In genomic region chr11:35237860-35238715, GRCh38 we compare ENCODE assay signal across 8 cellular contexts.
A peak's percentile ranks its signal among the peaks of the same experiment; 100 is the strongest.
DNase-seq lines count a peak whose midpoint lies in the region; ATAC-seq, FAIRE-seq and TF ChIP-seq lines count a peak whose summit lies in the region.

No MANE protein-coding gene starts in this region.

- TF ChIP-seq EP300 in gastroesophageal sphincter (IDR thresholded peaks at IDR 0.05) = no peak

- peaks cover 0 to 41% (median 0%) of the 10 kb centered on the region in 3 donors for H3K4me1 ChIP-seq in gastroesophageal sphincter

- no peak overlapping the region for H3K4me3 Mint-ChIP-seq in activated CD8-positive, alpha-beta memory T cell treated with anti-CD3 and anti-CD28 coated beads, Interleukin-2, amount 10 ng/mL, durations not matched to agents 7 days and 5 days

- no peak overlapping the region for H3K4me3 ChIP-seq in gastroesophageal sphincter

- WGBS in gastroesophageal sphincter (ENCODE audit: low coverage in 1 of 2), 2 donors = 60 to 65% methylated on average over 12 to 14 of the region's 15 CpGs

- peaks cover 3% of the 10 kb centered on the region for H3K9me3 Mint-ChIP-seq in activated CD8-positive, alpha-beta memory T cell treated with anti-CD3 and anti-CD28 coated beads, Interleukin-2, amount 10 ng/mL, durations not matched to agents 7 days and 5 days (ENCODE audit: low read depth)

- FAIRE-seq in GM19239 (lab: Jason Lieb, UNC) = peak; percentile 95

- TF ChIP-seq CTCF in gastroesophageal sphincter (IDR thresholded peaks at IDR 0.05) = peak in 3 of 4 experiments; percentile 47 to 61 (median 48)

- TF ChIP-seq POLR2A in gastroesophageal sphincter (IDR thresholded peaks at IDR 0.05) = no peak

- peaks cover 57% of the 10 kb centered on the region for H3K4me1 Mint-ChIP-seq in activated CD8-positive, alpha-beta memory T cell treated with anti-CD3 and anti-CD28 coated beads, Interleukin-2, amount 10 ng/mL, durations not matched to agents 7 days and 5 days

- H3K27ac ChIP-seq in gastroesophageal sphincter = peak overlapping the region in 2 of 4 donors; percentile 51 to 63

- CTCF ChIA-PET in activated CD8-positive, alpha-beta memory T cell treated with anti-CD3 and anti-CD28 coated beads, Interleukin-2, amount 10 ng/mL, durations not matched to agents 7 days and 5 days (lab: Charles Lee) = interaction anchor here (0.6 to 5.6 kb wide), 21 partner anchors 9 to 312 kb away, joined by 3 to 38 read pairs (median 4); no protein-coding TSS in a partner anchor

- H3K36me3 Mint-ChIP-seq in activated CD8-positive, alpha-beta memory T cell treated with anti-CD3 and anti-CD28 coated beads, Interleukin-2, amount 10 ng/mL, durations not matched to agents 7 days and 5 days = peaks cover 16% of the 10 kb centered on the region

- peak; percentile 63 for ATAC-seq in activated CD8-positive, alpha-beta memory T cell treated with anti-CD3 and anti-CD28 coated beads, Interleukin-2, amount 10 ng/mL, durations not matched to agents 7 days and 5 days
- ATAC-seq in gastroesophageal sphincter (no peak), HG02981 (IDR thresholded peaks at IDR 0.05; ENCODE audit: unreplicated experiment) (no peak), HG03565 (IDR thresholded peaks at IDR 0.05; ENCODE audit: unreplicated experiment) (no peak)

- no peaks in the 10 kb centered on the region for H3K36me3 ChIP-seq in gastroesophageal sphincter

- H3K27ac Mint-ChIP-seq in activated CD8-positive, alpha-beta memory T cell treated with anti-CD3 and anti-CD28 coated beads, Interleukin-2, amount 10 ng/mL, durations not matched to agents 7 days and 5 days = no peak overlapping the region

- DNase-seq in AML-193 (lab: John Stamatoyannopoulos, UW) (peak; percentile 60 to 68), GM19239 (ENCODE audit: insufficient read length, low spot score) (peak; percentile 17), NCI-H510A treated with DMSO at 0.1 percent for 48 hours (lab: John Stamatoyannopoulos, UW) (peak; percentile 39), putamen (ENCODE audit: low spot score) (peak; percentile 31)
- peak; percentile 72 for DNase-seq in activated CD8-positive, alpha-beta memory T cell treated with anti-CD3 and anti-CD28 coated beads, Interleukin-2, amount 10 ng/mL, durations not matched to agents 7 days and 5 days

- H3K27me3 ChIP-seq in gastroesophageal sphincter = no peaks in the 10 kb centered on the region

- H3K9me3 ChIP-seq in gastroesophageal sphincter = no peaks in the 10 kb centered on the region

- H3K27me3 Mint-ChIP-seq in activated CD8-positive, alpha-beta memory T cell treated with anti-CD3 and anti-CD28 coated beads, Interleukin-2, amount 10 ng/mL, durations not matched to agents 7 days and 5 days = peaks cover 15% of the 10 kb centered on the region

Comparison
In these comparisons a context has a peak if more than half of its experiments do, and no peak if none do; other contexts are left out.
1. DNase-seq: peak in every context shown above with its lines; median percentile 72 in activated CD8-positive, alpha-beta memory T cell treated with anti-CD3 and anti-CD28 coated beads, Interleukin-2, amount 10 ng/mL, durations not matched to agents 7 days and 5 days; 64 in AML-193; 39 in NCI-H510A treated with DMSO at 0.1 percent for 48 hours; 31 in putamen; 17 in GM19239.